ENCODE assay signal across 13 cellular contexts in genomic region chr22:21624880-21625791, GRCh38. TPM values are rescaled to one million over a fixed set of nuclear protein-coding genes. Genes with fewer than 3 reads are reported as not detected.
DNase-seq lines count a peak whose midpoint lies in the region; ATAC-seq and FAIRE-seq lines count a peak whose summit lies in the region.
"Had no signal": no experiment of that assay in that cellular context is flagged by ENCODE, and none has a peak within 500 bp of the region (broad histone marks: within the 10 kb centered on the region; RNA-seq: fewer than 3 reads in every experiment).

No MANE protein-coding gene starts in this region.

- no peak overlapping the region for H3K4me3 Mint-ChIP-seq in activated T-cell treated with anti-CD3 and anti-CD28 coated beads, Interleukin-2, amount 50 U/mL, for 24 hours
- H3K4me3 Mint-ChIP-seq in activated naive CD8-positive, alpha-beta T cell treated with anti-CD3 and anti-CD28 coated beads, Interleukin-2, amount 50 U/mL, for 24 hours: peak overlapping the region; percentile 14
- H3K4me3 Mint-ChIP-seq in stimulated activated effector memory CD8-positive, alpha-beta T cell treated with anti-CD3 and anti-CD28 coated beads, Interleukin-12 subunit alpha, Interleukin-12 subunit beta, amount 100 ng/mL, for 72 hours: no peak overlapping the region

- H3K9me3 Mint-ChIP-seq in activated T-cell treated with anti-CD3 and anti-CD28 coated beads, Interleukin-2, amount 50 U/mL, for 24 hours: no peaks in the 10 kb centered on the region
- H3K9me3 Mint-ChIP-seq in activated naive CD8-positive, alpha-beta T cell treated with anti-CD3 and anti-CD28 coated beads, Interleukin-2, amount 50 U/mL, for 24 hours: no peaks in the 10 kb centered on the region
- no peaks in the 10 kb centered on the region for H3K9me3 Mint-ChIP-seq in stimulated activated effector memory CD8-positive, alpha-beta T cell treated with anti-CD3 and anti-CD28 coated beads, Interleukin-12 subunit alpha, Interleukin-12 subunit beta, amount 100 ng/mL, for 72 hours

- ATAC-seq in activated naive CD8-positive, alpha-beta T cell treated with anti-CD3 and anti-CD28 coated beads, Interleukin-2, amount 50 U/mL, for 24 hours: no peak
- ATAC-seq in stimulated activated effector memory CD8-positive, alpha-beta T cell treated with anti-CD3 and anti-CD28 coated beads, Interleukin-12 subunit alpha, Interleukin-12 subunit beta, amount 100 ng/mL, for 72 hours: no peak
- ATAC-seq: body of pancreas, left colon had no signal

- FAIRE-seq in frontal cortex (lab: Jason Lieb, UNC): no peak
- FAIRE-seq: GM18507 had no signal

- H3K36me3 Mint-ChIP-seq in activated T-cell treated with anti-CD3 and anti-CD28 coated beads, Interleukin-2, amount 50 U/mL, for 24 hours (ENCODE audit: low read depth): peaks cover 87% of the 10 kb centered on the region
- peaks cover 28% of the 10 kb centered on the region for H3K36me3 Mint-ChIP-seq in activated naive CD8-positive, alpha-beta T cell treated with anti-CD3 and anti-CD28 coated beads, Interleukin-2, amount 50 U/mL, for 24 hours (ENCODE audit: low read depth)
- peaks cover 77% of the 10 kb centered on the region for H3K36me3 Mint-ChIP-seq in stimulated activated effector memory CD8-positive, alpha-beta T cell treated with anti-CD3 and anti-CD28 coated beads, Interleukin-12 subunit alpha, Interleukin-12 subunit beta, amount 100 ng/mL, for 72 hours

- no peak for DNase-seq in activated T-cell treated with anti-CD3 and anti-CD28 coated beads, Interleukin-2, amount 50 U/mL, for 24 hours
- no peak for DNase-seq in activated T-cell treated with anti-CD3 and anti-CD28 coated beads, Interleukin-2, amount 50 U/mL, for 48 hours
- DNase-seq in MV-4-11 (lab: John Stamatoyannopoulos, UW) (peak; percentile 65), HuH-7.5 (ENCODE audit: low spot score) (no peak), NCI-H1930 (lab: John Stamatoyannopoulos, UW) (no peak), frontal cortex (ENCODE audit: low spot score in 2 of 2) (no peak)
- DNase-seq in activated naive CD8-positive, alpha-beta T cell treated with anti-CD3 and anti-CD28 coated beads, Interleukin-2, amount 50 U/mL, for 24 hours: no peak
- no peak for DNase-seq in stimulated activated effector memory CD8-positive, alpha-beta T cell treated with anti-CD3 and anti-CD28 coated beads, Interleukin-12 subunit alpha, Interleukin-12 subunit beta, amount 100 ng/mL, for 72 hours (ENCODE audit: low spot score in 2 of 2)
- DNase-seq: body of pancreas, left colon, NCI-H1092, NCI-H748 treated with DMSO at 0.1 percent for 48 hours had no signal

- H3K4me1 Mint-ChIP-seq in activated T-cell treated with anti-CD3 and anti-CD28 coated beads, Interleukin-2, amount 50 U/mL, for 24 hours (ENCODE audit: low read depth): peaks cover 39% of the 10 kb centered on the region
- H3K4me1 Mint-ChIP-seq in activated naive CD8-positive, alpha-beta T cell treated with anti-CD3 and anti-CD28 coated beads, Interleukin-2, amount 50 U/mL, for 24 hours: peaks cover 33% of the 10 kb centered on the region
- peaks cover 48% of the 10 kb centered on the region for H3K4me1 Mint-ChIP-seq in stimulated activated effector memory CD8-positive, alpha-beta T cell treated with anti-CD3 and anti-CD28 coated beads, Interleukin-12 subunit alpha, Interleukin-12 subunit beta, amount 100 ng/mL, for 72 hours

- no peaks in the 10 kb centered on the region for H3K27me3 Mint-ChIP-seq in activated T-cell treated with anti-CD3 and anti-CD28 coated beads, Interleukin-2, amount 50 U/mL, for 24 hours
- no peaks in the 10 kb centered on the region for H3K27me3 Mint-ChIP-seq in activated naive CD8-positive, alpha-beta T cell treated with anti-CD3 and anti-CD28 coated beads, Interleukin-2, amount 50 U/mL, for 24 hours

- H3K27ac Mint-ChIP-seq in activated T-cell treated with anti-CD3 and anti-CD28 coated beads, Interleukin-2, amount 50 U/mL, for 24 hours: peak overlapping the region; percentile 95
- H3K27ac Mint-ChIP-seq in activated naive CD8-positive, alpha-beta T cell treated with anti-CD3 and anti-CD28 coated beads, Interleukin-2, amount 50 U/mL, for 24 hours: peak overlapping the region; percentile 71
- peak overlapping the region; percentile 55 for H3K27ac Mint-ChIP-seq in stimulated activated effector memory CD8-positive, alpha-beta T cell treated with anti-CD3 and anti-CD28 coated beads, Interleukin-12 subunit alpha, Interleukin-12 subunit beta, amount 100 ng/mL, for 72 hours

RNA-seq across cellular contexts. Expression of gene YDJC, which starts 4.7 kb away (rescaled TPM):
- 7.7 TPM for total RNA-seq in frontal cortex

RNA-seq across cellular contexts. Expression of gene CCDC116, which starts 7.4 kb away (rescaled TPM):
- not detected for total RNA-seq in frontal cortex

RNA-seq across cellular contexts. Expression of gene SDF2L1, which starts 17.0 kb away (rescaled TPM):
- total RNA-seq in frontal cortex: 2.9 TPM

RNA-seq across cellular contexts. Expression of gene PPIL2, which starts 40.7 kb away (rescaled TPM):
- 20.4 TPM for total RNA-seq in frontal cortex

RNA-seq across cellular contexts. Expression of gene UBE2L3, which starts 57.6 kb away (rescaled TPM):
- total RNA-seq in frontal cortex: 27.3 TPM
